In the genomic region with DNA sequence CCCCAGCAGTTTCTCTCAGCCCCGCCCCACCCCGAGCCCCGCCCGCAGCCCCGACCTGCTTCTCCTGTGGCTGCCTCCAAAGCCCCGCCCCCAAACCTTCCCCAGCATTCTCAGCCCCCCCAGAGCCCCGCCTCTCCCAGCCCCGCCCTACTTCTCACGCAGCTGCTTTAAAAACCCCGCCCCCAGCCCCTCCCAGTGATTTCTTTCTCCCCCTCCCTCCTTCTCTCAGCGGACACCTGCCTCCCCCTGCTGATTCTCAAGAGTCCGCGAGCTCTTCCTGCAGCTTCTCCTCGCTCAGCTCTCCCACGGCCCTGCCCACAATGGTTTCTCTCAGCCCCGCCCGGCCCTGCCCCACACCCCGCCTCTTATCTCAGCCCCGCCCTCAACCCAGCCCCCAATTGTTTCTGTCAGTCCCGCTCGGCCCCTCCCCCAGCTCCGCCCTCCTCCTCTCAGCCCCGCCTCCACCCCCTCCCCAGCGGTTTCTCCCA, we compare ENCODE assay signal across 9 cellular contexts. TPM values are rescaled to one million over a fixed set of nuclear protein-coding genes. Genes with fewer than 3 reads are reported as not detected.
DNase-seq lines count a peak whose midpoint lies in the region; ATAC-seq and TF ChIP-seq lines count a peak whose summit lies in the region.
"Had no signal": no experiment of that assay in that cellular context is flagged by ENCODE, and none has a peak within 500 bp of the region (broad histone marks: within the 10 kb centered on the region; RNA-seq: fewer than 3 reads in every experiment).

No MANE protein-coding gene starts in this region.

- TF ChIP-seq EP300 in transverse colon (IDR thresholded peaks at IDR 0.05; ENCODE audit: low read depth) = no peak

- no peak overlapping the region for H2AK5ac ChIP-seq in H9 (ENCODE audit: insufficient read length, low read length)

- intact Hi-C loops in heart left ventricle (cut with DNase I) (loop anchor here in 1 of 10 donors (10.0 kb wide), 1 partner anchor 375 kb away; no protein-coding TSS in a partner anchor), transverse colon (cut with DNase I; ENCODE audit: low total_unique reads) (no loop called here)

- H3K27me3 ChIP-seq in H9 (ENCODE audit: insufficient read depth, low read length) (no peaks in the 10 kb centered on the region), heart left ventricle (no peaks in the 10 kb centered on the region), transverse colon (no peaks in the 10 kb centered on the region)

- no peaks in the 10 kb centered on the region for H3K79me1 ChIP-seq in H9 (ENCODE audit: insufficient read depth, low read depth, low read length, poor library complexity, severe bottlenecking)

- peaks cover 0 to 4% (median 4%) of the 10 kb centered on the region in 3 experiments; a peak in 4 of 7 replicates for H3K36me3 Mint-ChIP-seq in H9 (ENCODE audit: insufficient read depth in 1 of 3, low read depth in 3 of 3)
- no peaks in the 10 kb centered on the region for H3K36me3 Mint-ChIP-seq in activated naive CD8-positive, alpha-beta T cell treated with anti-CD3 and anti-CD28 coated beads, Interleukin-2, amount 50 U/mL, for 24 hours (ENCODE audit: low read depth)

- peak overlapping the region; percentile 76 to 86 for H3K4me3 Mint-ChIP-seq in H9
- peak overlapping the region; percentile 90 for H3K4me3 Mint-ChIP-seq in activated naive CD8-positive, alpha-beta T cell treated with anti-CD3 and anti-CD28 coated beads, Interleukin-2, amount 50 U/mL, for 24 hours

- H3K9me3 Mint-ChIP-seq in H9 = peaks cover 41 to 50% of the 10 kb centered on the region in 2 experiments
- H3K9me3 Mint-ChIP-seq in activated naive CD8-positive, alpha-beta T cell treated with anti-CD3 and anti-CD28 coated beads, Interleukin-2, amount 50 U/mL, for 24 hours = no peaks in the 10 kb centered on the region

- no peaks in the 10 kb centered on the region for H3K79me2 ChIP-seq in H9 (ENCODE audit: insufficient read depth, low read length)

- H3K27ac ChIP-seq in H9 (ENCODE audit: insufficient read length, low read depth, low read length) (no peak overlapping the region), heart left ventricle (peak overlapping the region; percentile 68 to 96 (median 91)), transverse colon (peak overlapping the region; percentile 91 to 98 (median 94))

- H3K27me3 Mint-ChIP-seq in H9 (ENCODE audit: low read depth) = no peaks in the 10 kb centered on the region
- no peaks in the 10 kb centered on the region for H3K27me3 Mint-ChIP-seq in activated naive CD8-positive, alpha-beta T cell treated with anti-CD3 and anti-CD28 coated beads, Interleukin-2, amount 50 U/mL, for 24 hours

- no CpG with 5 or more reads among the region's 24 CpGs for WGBS in H9 (ENCODE audit: extremely low coverage, insufficient read length, low lambda C conversion rate)
- whole genome bisulfite sequencing in heart left ventricle, 4 donors = 2 to 50% (median 26%) methylated on average over 17 to 23 of the region's 24 CpGs
- WGBS in transverse colon (ENCODE audit: low coverage in 1 of 2), 2 donors = 43% methylated on average over 20 of the region's 24 CpGs; no CpG with 5 or more reads in 1 of the 2 donors

- H2BK5ac ChIP-seq in H9 (ENCODE audit: insufficient read length, low read length) = no peak overlapping the region

- no peak for TF ChIP-seq CTCF in H9 (conservative IDR thresholded peaks at IDR 0.05)
- TF ChIP-seq CTCF in NB4 (IDR thresholded peaks at IDR 0.05; ENCODE audit: low read depth, low read length) = no peak
- TF ChIP-seq CTCF in heart left ventricle (IDR thresholded peaks at IDR 0.05) = no peak
- no peak for TF ChIP-seq CTCF in transverse colon (IDR thresholded peaks at IDR 0.05)

- no peak overlapping the region for H4K8ac ChIP-seq in H9 (replicated peaks; ENCODE audit: insufficient read length, low read depth, low read length)

- H3K23ac ChIP-seq in H9 (ENCODE audit: insufficient read length, low read depth, low read length) = no peak overlapping the region

- no peak for TF ChIP-seq POLR2A in NB4 (IDR thresholded peaks at IDR 0.05; ENCODE audit: extremely low read depth, insufficient read length)
- TF ChIP-seq POLR2A in heart left ventricle (IDR thresholded peaks at IDR 0.05) = no peak
- TF ChIP-seq POLR2A in transverse colon (IDR thresholded peaks at IDR 0.05) = no peak

- no peak overlapping the region for H3K4ac ChIP-seq in H9 (ENCODE audit: low read depth, low read length)

- H3K18ac ChIP-seq in H9 (ENCODE audit: insufficient read length, low read depth, low read length) = peak overlapping the region; percentile 60

- H4K5ac ChIP-seq in H9 (ENCODE audit: insufficient read length, low read depth, low read length) = no peak overlapping the region

- no peak overlapping the region for H2AFZ ChIP-seq in H9 (ENCODE audit: low read length)

- no peak overlapping the region for H3T11ph ChIP-seq in H9 (ENCODE audit: low read length)

- in situ Hi-C loops in transverse colon (cut with MboI; ENCODE audit: low pct_ligation_motif_present in 1 of 4, low pct_unique_long_range_greater_than_20kb in 1 of 4, low sequenced_read_pairs in 3 of 4) = no loop called here

- H2BK120ac ChIP-seq in H9 (ENCODE audit: low read depth, low read length, poor library complexity, severe bottlenecking) = no peak overlapping the region

- peak; percentile 37 for ATAC-seq in activated naive CD8-positive, alpha-beta T cell treated with anti-CD3 and anti-CD28 coated beads, Interleukin-2, amount 50 U/mL, for 24 hours
- ATAC-seq in heart left ventricle = peak; percentile 78 to 84 (median 80)

- H3K9ac ChIP-seq in H9 (ENCODE audit: extremely low read depth, insufficient read length, low read length) = no peak overlapping the region

- H3K9me3 ChIP-seq in H9 (ENCODE audit: control insufficient read depth, low read depth, low read length) = peaks cover 8% of the 10 kb centered on the region
- no peaks in the 10 kb centered on the region for H3K9me3 ChIP-seq in heart left ventricle
- H3K9me3 ChIP-seq in transverse colon = no peaks in the 10 kb centered on the region

- no peak overlapping the region for H2BK12ac ChIP-seq in H9 (ENCODE audit: insufficient read length, low read depth, low read length)

- H3K4me3 ChIP-seq in NB4 (ENCODE audit: low read depth, low read length) (peak overlapping the region; percentile 80), heart left ventricle (peak overlapping the region in 11 of 12 donors; percentile 56 to 90 (median 69)), transverse colon (peak overlapping the region in 3 of 4 donors; percentile 53 to 84 (median 54))

- H3K4me1 Mint-ChIP-seq in H9 = peaks cover 0 to 21% of the 10 kb centered on the region in 2 experiments; a peak in 3 of 4 replicates
- peaks cover 12% of the 10 kb centered on the region for H3K4me1 Mint-ChIP-seq in activated naive CD8-positive, alpha-beta T cell treated with anti-CD3 and anti-CD28 coated beads, Interleukin-2, amount 50 U/mL, for 24 hours

- H3K4me2 ChIP-seq in H9 (ENCODE audit: insufficient read depth, insufficient read length, low read length) = peak overlapping the region; percentile 50

- H4K91ac ChIP-seq in H9 (ENCODE audit: insufficient read length, low read depth, low read length) = no peak overlapping the region

- no peak overlapping the region for H2BK20ac ChIP-seq in H9 (ENCODE audit: low read depth, low read length, poor library complexity, severe bottlenecking)

- no peaks in the 10 kb centered on the region for H3K36me3 ChIP-seq in heart left ventricle
- no peaks in the 10 kb centered on the region for H3K36me3 ChIP-seq in transverse colon

- no peak overlapping the region for H2BK15ac ChIP-seq in H9 (ENCODE audit: low read depth, low read length)

- no peak overlapping the region for H3K14ac ChIP-seq in H9 (ENCODE audit: insufficient read depth, low read length)

- no peaks in the 10 kb centered on the region for H4K20me1 ChIP-seq in H9 (ENCODE audit: control insufficient read depth, insufficient read depth, insufficient read length)

- peak overlapping the region in 2 of 3 experiments; percentile 63 to 98; a peak in 3 of 7 replicates for H3K27ac Mint-ChIP-seq in H9
- H3K27ac Mint-ChIP-seq in activated naive CD8-positive, alpha-beta T cell treated with anti-CD3 and anti-CD28 coated beads, Interleukin-2, amount 50 U/mL, for 24 hours = peak overlapping the region; percentile 98

- H3K56ac ChIP-seq in H9 (ENCODE audit: insufficient read length, low read depth, low read length) = no peak overlapping the region

- DNase-seq in DMS153 (lab: John Stamatoyannopoulos, UW) = peak; percentile 85
- DNase-seq in H9 = no peak
- peak; percentile 90 for DNase-seq in NB4 (ENCODE audit: low read depth)
- peak; percentile 91 for DNase-seq in T follicular helper cell (ENCODE audit: low read depth)
- DNase-seq in activated naive CD8-positive, alpha-beta T cell treated with anti-CD3 and anti-CD28 coated beads, Interleukin-2, amount 50 U/mL, for 24 hours = peak; percentile 87
- peak; percentile 93 to 96 (median 93) for DNase-seq in heart left ventricle
- DNase-seq in pons (ENCODE audit: low spot score) = peak; percentile 83
- DNase-seq in transverse colon = peak; percentile 93

- no peaks in the 10 kb centered on the region; the same call in 1 of the 2 replicates for H3K4me1 ChIP-seq in H9 (ENCODE audit: insufficient read depth, low read length)
- H3K4me1 ChIP-seq in heart left ventricle = peaks cover 0 to 10% (median 5%) of the 10 kb centered on the region in 12 donors
- peaks cover 0 to 9% (median 3%) of the 10 kb centered on the region in 4 donors for H3K4me1 ChIP-seq in transverse colon

- H3K23me2 ChIP-seq in H9 (ENCODE audit: insufficient read length, low read depth, low read length, poor library complexity, severe bottlenecking) = peaks cover 3% of the 10 kb centered on the region

RNA-seq across cellular contexts. Expression of gene EOLA1, which starts 0.6 kb away (rescaled TPM):
- total RNA-seq in H9 (2021) (7.9 and 8.8 TPM in 2 replicates), heart left ventricle (10 to 100 TPM; 15.8 to 35.9 (median 25.3) TPM), transverse colon (10 to 100 TPM; 12.3 to 30.7 (median 17.7) TPM)
- polyA plus RNA-seq in heart left ventricle = 10 to 100 TPM; 24.6 to 45.6 TPM

RNA-seq across cellular contexts. Expression of gene HSFX3, which starts 9.5 kb away (rescaled TPM):
- not detected in 2 replicates for total RNA-seq in H9 (2021)
- under 1 TPM in 2 of 9 donors, not detected in 7; 0.32 to 0.49 TPM for total RNA-seq in heart left ventricle
- under 1 TPM in 1 of 2 donors, not detected in 1; 0.23 TPM for polyA plus RNA-seq in heart left ventricle
- total RNA-seq in transverse colon = not detected
- total RNA-seq: glomerular endothelial cell had no signal

RNA-seq across cellular contexts. Expression of gene IDS, which starts 35.1 kb away (rescaled TPM):
- 38.5 and 39.2 TPM in 2 replicates for total RNA-seq in H9 (2021)
- total RNA-seq in heart left ventricle = 10 to 100 TPM; 57.4 to 83.9 (median 72.6) TPM
- polyA plus RNA-seq in heart left ventricle = 10 to 100 TPM; 20.7 to 58.9 TPM
- total RNA-seq in transverse colon = 100 to 1,000 TPM in 1 of 4 donors, 10 to 100 TPM in 3; 52.5 to 137 (median 59.2) TPM

RNA-seq across cellular contexts. Expression of gene MAGEA9B, which starts 47.1 kb away (rescaled TPM):
- total RNA-seq in H9 (2021) = 0.31 TPM in 1 of 2 replicates, not detected in the other
- not detected for total RNA-seq in heart left ventricle
- not detected for polyA plus RNA-seq in heart left ventricle
- total RNA-seq in transverse colon = not detected
- total RNA-seq: glomerular endothelial cell had no signal

RNA-seq across cellular contexts. Expression of gene HSFX2, which starts 54.9 kb away (rescaled TPM):
- total RNA-seq in H9 (2021) = not detected in 2 replicates
- 1 to 10 TPM in 3 of 9 donors, under 1 TPM in 3, not detected in 3; 0.23 to 1.2 (median 0.80) TPM for total RNA-seq in heart left ventricle
- 1 to 10 TPM in 1 of 2 donors, under 1 TPM in 1; 0.57 to 1.3 TPM for polyA plus RNA-seq in heart left ventricle
- not detected for total RNA-seq in transverse colon
